Comparison of ENCODE assay signal across 17 cellular contexts in genomic region chr11:33667819-33668467, GRCh38. TPM values are rescaled to one million over a fixed set of nuclear protein-coding genes. Genes with fewer than 3 reads are reported as not detected.
DNase-seq lines count a peak whose midpoint lies in the region; FAIRE-seq and TF ChIP-seq lines count a peak whose summit lies in the region.
"Had no signal": no experiment of that assay in that cellular context is flagged by ENCODE, and none has a peak within 500 bp of the region (broad histone marks: within the 10 kb centered on the region; RNA-seq: fewer than 3 reads in every experiment).

No MANE protein-coding gene starts in this region.

- peaks cover 60% of the 10 kb centered on the region for H3K4me1 Mint-ChIP-seq in HFFc6 (ENCODE audit: low read depth)
- H3K4me1 Mint-ChIP-seq in neural progenitor cell = peaks cover 52% of the 10 kb centered on the region
- H3K4me1 Mint-ChIP-seq: CD8-positive, alpha-beta memory T cell had no signal

- H3K27me3 ChIP-seq in HUES64 (ENCODE audit: insufficient read depth, low read length) (no peaks in the 10 kb centered on the region), neural progenitor cell (no peaks in the 10 kb centered on the region), stomach (peaks cover 0 to 11% (median 0%) of the 10 kb centered on the region in 3 donors)
- H3K27me3 ChIP-seq: BE2C had no signal

- TF ChIP-seq CTCF in HFFc6 (IDR thresholded peaks at IDR 0.05) = no peak
- TF ChIP-seq CTCF in epithelial cell of esophagus (IDR thresholded peaks at IDR 0.05; ENCODE audit: insufficient read depth, low read depth, low read length, missing control alignments) = no peak
- no peak for TF ChIP-seq CTCF in neural progenitor cell (IDR thresholded peaks at IDR 0.05)
- no peak for TF ChIP-seq CTCF in stomach (IDR thresholded peaks at IDR 0.05)

- peak overlapping the region; percentile 87 for H3K27ac Mint-ChIP-seq in HFFc6
- H3K27ac Mint-ChIP-seq in neural progenitor cell = peak overlapping the region; percentile 68
- H3K27ac Mint-ChIP-seq: CD8-positive, alpha-beta memory T cell had no signal

- intact Hi-C loops in stomach (cut with DNase I; ENCODE audit: low total_unique reads) = no loop called here

- H4K20me1 ChIP-seq in neural progenitor cell (ENCODE audit: low read depth) = no peaks in the 10 kb centered on the region

- no peak for DNase-seq in HFFc6
- peak; percentile 86 for DNase-seq in epithelial cell of esophagus (ENCODE audit: low read depth)
- DNase-seq in neural progenitor cell (ENCODE audit: low spot score) = no peak
- DNase-seq in OCI-M1 (lab: John Stamatoyannopoulos, UW) = no peak
- no peak for DNase-seq in stomach
- DNase-seq in RCC 7860 (ENCODE audit: low spot score) = no peak
- DNase-seq: BE2C; CD8-positive, alpha-beta memory T cell; GOT3; Karpas-422; MM.1S; NCI-H1417 treated with DMSO at 0.1 percent for 48 hours; NCI-H2227 treated with DMSO at 0.1 percent for 48 hours; NK-92 treated with Interleukin-12 subunit alpha and Interleukin-12 subunit beta, amount 100 ng/mL, for 24 hours had no signal

- H3K4me3 ChIP-seq in HUES64 (ENCODE audit: low read length) = no peak overlapping the region
- no peak overlapping the region for H3K4me3 ChIP-seq in epithelial cell of esophagus (ENCODE audit: low read length)
- H3K4me3 ChIP-seq in neural progenitor cell = no peak overlapping the region
- no peak overlapping the region for H3K4me3 ChIP-seq in stomach
- H3K4me3 ChIP-seq: SK-N-MC had no signal

- H3K27ac ChIP-seq in HUES64 (ENCODE audit: low read depth, low read length) (peak overlapping the region; percentile 39; the same call in 1 of the 2 replicates), neural progenitor cell (no peak overlapping the region), stomach (no peak overlapping the region)
- H3K27ac ChIP-seq: SK-N-MC had no signal

- H3K79me2 ChIP-seq in neural progenitor cell (ENCODE audit: low read depth) = no peaks in the 10 kb centered on the region

- H3K4me1 ChIP-seq in HUES64 (ENCODE audit: insufficient read depth, low read length) = peaks cover 18% of the 10 kb centered on the region
- peaks cover 6% of the 10 kb centered on the region for H3K4me1 ChIP-seq in neural progenitor cell
- no peaks in the 10 kb centered on the region for H3K4me1 ChIP-seq in stomach
- H3K4me1 ChIP-seq: BE2C had no signal

- no peak for TF ChIP-seq POLR2A in stomach (IDR thresholded peaks at IDR 0.05)

- H2AFZ ChIP-seq in neural progenitor cell (replicated peaks) = no peak overlapping the region

- no peak overlapping the region for H3K4me2 ChIP-seq in neural progenitor cell

- no peak for TF ChIP-seq EP300 in stomach (IDR thresholded peaks at IDR 0.05)

- no peaks in the 10 kb centered on the region for H3F3A ChIP-seq in neural progenitor cell (ENCODE audit: low read depth)

- H3K27me3 Mint-ChIP-seq in HFFc6 (ENCODE audit: insufficient read depth) (peaks cover 4% of the 10 kb centered on the region), neural progenitor cell (ENCODE audit: insufficient read depth, low read depth) (no peaks in the 10 kb centered on the region)

- H3K9me3 ChIP-seq in HUES64 (ENCODE audit: insufficient read depth, low read depth, low read length) = peaks cover 9% of the 10 kb centered on the region
- no peaks in the 10 kb centered on the region for H3K9me3 ChIP-seq in neural progenitor cell (ENCODE audit: low read depth)
- no peaks in the 10 kb centered on the region for H3K9me3 ChIP-seq in stomach
- H3K9me3 ChIP-seq: BE2C had no signal

- no peak for FAIRE-seq in RCC 7860 (lab: Jason Lieb, UNC)

- H3K9me3 Mint-ChIP-seq in HFFc6 = no peaks in the 10 kb centered on the region
- peaks cover 3% of the 10 kb centered on the region for H3K9me3 Mint-ChIP-seq in neural progenitor cell
- H3K9me3 Mint-ChIP-seq: CD8-positive, alpha-beta memory T cell had no signal

- H3K9ac ChIP-seq in HUES64 (ENCODE audit: low read depth, low read length) (no peak overlapping the region), neural progenitor cell (no peak overlapping the region)

- H3K36me3 ChIP-seq in HUES64 (ENCODE audit: insufficient read depth, low read length) (no peaks in the 10 kb centered on the region), neural progenitor cell (no peaks in the 10 kb centered on the region), stomach (no peaks in the 10 kb centered on the region)
- H3K36me3 ChIP-seq: BE2C had no signal

- 93% methylated on average over 18 of the region's 18 CpGs for WGBS in HUES64
- 86 to 93% (median 90%) methylated on average over 18 of the region's 18 CpGs for WGBS in stomach, 5 donors

- H3K36me3 Mint-ChIP-seq in HFFc6 (ENCODE audit: low read depth) (peaks cover 43% of the 10 kb centered on the region), neural progenitor cell (peaks cover 8% of the 10 kb centered on the region)
- H3K36me3 Mint-ChIP-seq: CD8-positive, alpha-beta memory T cell had no signal

- H3K4me3 Mint-ChIP-seq in HFFc6 = no peak overlapping the region
- no peak overlapping the region for H3K4me3 Mint-ChIP-seq in neural progenitor cell
- H3K4me3 Mint-ChIP-seq: CD8-positive, alpha-beta memory T cell had no signal

RNA-seq across cellular contexts. Expression of gene C11orf91, which starts 32.7 kb away (rescaled TPM):
- under 1 TPM in 4 of 6 experiments, not detected in 2; 0.59 to 0.65 (median 0.60) TPM for total RNA-seq in HFFc6 (2021; fragmentation: NEBNext Ultra II Directional; extraction: Animal tissue kit (Norgen Biotek cat#: 25700))
- not detected for polyA plus RNA-seq in HUES64 (2013, experiment 1 of 2)
- polyA plus RNA-seq in HUES64 (2013, experiment 2 of 2) = not detected
- total RNA-seq in neural progenitor cell (ENCODE audit: low replicate concordance) (not detected in 2 replicates), stomach (not detected)
- not detected for polyA plus RNA-seq in stomach
- total RNA-seq: CD8-positive, alpha-beta memory T cell had no signal
- polyA plus RNA-seq: AG04450; CD8-positive, alpha-beta memory T cell had no signal
